In genomic region chr11:102268083-102268984, GRCh38 we compare ENCODE assay signal across 8 cellular contexts. TPM values are rescaled to one million over a fixed set of nuclear protein-coding genes. Genes with fewer than 3 reads are reported as not detected.
A peak's percentile ranks its signal among the peaks of the same experiment; 100 is the strongest.
DNase-seq lines count a peak whose midpoint lies in the region; ATAC-seq and TF ChIP-seq lines count a peak whose summit lies in the region.

No MANE protein-coding gene starts in this region.

- H3K27me3 ChIP-seq in body of pancreas = no peaks in the 10 kb centered on the region

- peak; percentile 99 for ATAC-seq in body of pancreas

- intact Hi-C loops in body of pancreas (cut with DNase I) = no loop called here

- no peaks in the 10 kb centered on the region for H3K9me3 Mint-ChIP-seq in HFFc6
- H3K9me3 Mint-ChIP-seq in immature natural killer cell = peaks cover 0 to 2% (median 0%) of the 10 kb centered on the region in 6 donors

- H3K4me1 Mint-ChIP-seq in HFFc6 (ENCODE audit: low read depth) = peaks cover 50% of the 10 kb centered on the region
- peaks cover 9 to 17% of the 10 kb centered on the region in 2 donors for H3K4me1 Mint-ChIP-seq in immature natural killer cell

- peak overlapping the region; percentile 79 to 87 (median 82) for H3K27ac ChIP-seq in body of pancreas

- H3K27me3 Mint-ChIP-seq in HFFc6 (ENCODE audit: insufficient read depth) = no peaks in the 10 kb centered on the region
- peaks cover 11 to 23% (median 20%) of the 10 kb centered on the region in 3 donors for H3K27me3 Mint-ChIP-seq in immature natural killer cell (ENCODE audit: low read depth in 3 of 3)

- H3K36me3 Mint-ChIP-seq in HFFc6 (ENCODE audit: low read depth) = 0 out of 2 replicates have a peak, but pooled peaks cover 4% of the 10 kb centered on the region
- H3K36me3 Mint-ChIP-seq in immature natural killer cell = no peaks in the 10 kb centered on the region

- CTCF ChIA-PET in GM10248 (lab: Yijun Ruan, JAX) = interaction anchor here (0.9 to 4.0 kb wide), 17 partner anchors 9 to 398 kb away, joined by 3 to 26 read pairs (median 5); no protein-coding TSS in a partner anchor

- H3K36me3 ChIP-seq in body of pancreas (replicated peaks in 1 of 2; ENCODE audit: insufficient read depth in 1 of 2, low read depth in 2 of 2) = no peaks in the 10 kb centered on the region

- H3K27ac Mint-ChIP-seq in HFFc6 (peak overlapping the region; percentile 57; the same call in 1 of the 2 replicates), immature natural killer cell (no peak overlapping the region)

- 17 to 30% methylated on average over 18 to 39 of the region's 39 CpGs for WGBS in body of pancreas, 2 donors

- DNase-seq in GM10248 (ENCODE audit: extremely low spot score) (peak; percentile 91), HFFc6 (no peak), NCI-H1092 (lab: John Stamatoyannopoulos, UW) (peak; percentile 64), T1000 (lab: John Stamatoyannopoulos, UW) (peak; percentile 76), body of pancreas (peak; percentile 95 to 97 (median 96)), immature natural killer cell (peak; percentile 13 to 23 (median 22)), epidermal melanocyte (ENCODE audit: insufficient read length, low spot score) (no peak)
- DNase-seq in stimulated activated CD4-positive, alpha-beta T cell treated with anti-CD3 and anti-CD28 coated beads, Interleukin-1b, Interleukin-23, amount 100 ng/mL, for 24 hours (ENCODE audit: low read depth in 4 of 4, low spot score in 1 of 4) = peak; percentile 40 to 65 (median 58)

- peak in 2 of 3 donors; percentile 63 to 72 for TF ChIP-seq POLR2A in body of pancreas (IDR thresholded peaks at IDR 0.05)

- peaks cover 20% of the 10 kb centered on the region for H3K4me1 ChIP-seq in body of pancreas

- peak overlapping the region; percentile 58 for H3K4me3 Mint-ChIP-seq in HFFc6
- peak overlapping the region; percentile 52 to 82 (median 73) for H3K4me3 Mint-ChIP-seq in immature natural killer cell

- POLR2A ChIA-PET in GM10248 (lab: Yijun Ruan, JAX) = no interaction called here

- peak overlapping the region in 1 of 2 donors; percentile 6 for H3K4me3 ChIP-seq in body of pancreas

- TF ChIP-seq CTCF in GM10248 (IDR thresholded peaks at IDR 0.05; ENCODE audit: control extremely low read depth, extremely low read depth, low read depth, missing control alignments) = peak; percentile 51
- TF ChIP-seq CTCF in HFFc6 (IDR thresholded peaks at IDR 0.05) = no peak
- TF ChIP-seq CTCF in body of pancreas (IDR thresholded peaks at IDR 0.05) = peak; percentile 25 to 79 (median 68)

- H3K9me3 ChIP-seq in body of pancreas = no peaks in the 10 kb centered on the region

RNA-seq across cellular contexts. Expression of gene BIRC3, which starts 49.0 kb away (rescaled TPM):
- under 1 TPM; 0.35 to 0.66 (median 0.42) TPM for total RNA-seq in HFFc6 (2021; fragmentation: NEBNext Ultra II Directional; extraction: Animal tissue kit (Norgen Biotek cat#: 25700))
- 10 to 100 TPM in 1 of 2 donors, 1 to 10 TPM in 1; 5.3 to 13.2 TPM for total RNA-seq in body of pancreas
- 1 to 10 TPM; 5.0 to 7.1 (median 5.5) TPM for polyA plus RNA-seq in immature natural killer cell

Comparison
In these comparisons a context has a peak if more than half of its experiments do, and no peak if none do; other contexts are left out.
1. DNase-seq: peak in GM10248 (single experiment), NCI-H1092 (single experiment), T1000 (single experiment), body of pancreas (4 of 4), immature natural killer cell (3 of 3) and stimulated activated CD4-positive, alpha-beta T cell treated with anti-CD3 and anti-CD28 coated beads, Interleukin-1b, Interleukin-23, amount 100 ng/mL, for 24 hours (4 of 4); none in HFFc6 (single experiment) and epidermal melanocyte (single experiment).